ENCODE assay signal across 37 cellular contexts in the genomic region with DNA sequence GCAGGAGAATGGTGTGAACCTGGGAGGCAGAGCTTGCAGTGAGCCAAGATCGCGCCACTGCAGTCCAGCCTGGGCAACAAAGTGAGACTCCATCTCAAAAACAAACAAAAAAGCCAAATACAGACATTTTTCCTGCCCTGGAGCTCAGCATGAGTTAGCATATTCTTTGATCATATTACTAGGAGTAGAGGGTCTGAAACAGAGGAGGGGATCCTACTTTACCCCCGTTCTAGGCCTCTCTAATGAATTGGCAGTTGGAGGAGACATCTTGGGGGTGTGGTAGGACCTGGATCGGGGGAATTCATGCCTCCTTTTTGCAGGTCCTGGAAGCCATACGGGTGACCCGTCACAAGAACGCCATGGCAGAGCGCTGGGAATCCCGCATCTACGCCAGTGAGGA. TPM values are rescaled to one million over a fixed set of nuclear protein-coding genes. Genes with fewer than 3 reads are reported as not detected.
"Had no signal": no experiment of that assay in that cellular context is flagged by ENCODE, and none has a peak within 500 bp of the region (broad histone marks: within the 10 kb centered on the region; RNA-seq: fewer than 3 reads in every experiment).

No MANE protein-coding gene starts in this region.

- DNase-seq: activated B cell treated with CpG ODN at 0.5 μM for 24 hours; activated CD4-positive, alpha-beta memory T cell treated with anti-CD3 and anti-CD28 coated beads for 36 hours; activated CD4-positive, alpha-beta T cell treated with anti-CD3 and anti-CD28 coated beads for 4 hours; activated CD4-positive, alpha-beta T cell treated with anti-CD3 and anti-CD28 coated beads, Interleukin-2, amount 10 ng/mL, durations not matched to agents 24 days and 14 days; activated CD4-positive, alpha-beta T cell treated with anti-CD3 and anti-CD28 coated beads, Interleukin-2, amount 50 U/mL, for 1 hour; activated CD4-positive, alpha-beta T cell treated with anti-CD3 and anti-CD28 coated beads, Interleukin-2, amount 50 U/mL, for 4 hours; activated CD4-positive, CD25-positive, alpha-beta regulatory T cell treated with anti-CD3 and anti-CD28 coated beads, Interleukin-2, amount 50 U/mL, for 72 hours; activated CD8-positive, alpha-beta memory T cell treated with anti-CD3 and anti-CD28 coated beads, Interleukin-2, amount 50 U/mL, for 4 hours; activated CD8-positive, alpha-beta T cell treated with anti-CD3 and anti-CD28 coated beads for 36 hours; activated effector memory CD4-positive, alpha-beta T cell treated with anti-CD3 and anti-CD28 coated beads, Interleukin-2, amount 50 U/mL, for 16 hours; activated gamma-delta T cell treated with Interleukin-2 at 50 U/mL for 16 hours; activated naive CD4-positive, alpha-beta T cell; activated naive CD4-positive, alpha-beta T cell treated with anti-CD3 and anti-CD28 coated beads for 36 hours; activated naive CD4-positive, alpha-beta T cell treated with anti-CD3 and anti-CD28 coated beads, Interleukin-2, amount 50 U/mL, for 16 hours; activated naive CD8-positive, alpha-beta T cell treated with anti-CD3 and anti-CD28 coated beads for 36 hours; activated T-cell treated with anti-CD3 and anti-CD28 coated beads for 4 hours; activated T-cell treated with anti-CD3 and anti-CD28 coated beads, Interleukin-2, amount 50 U/mL, for 1 hour; activated T-cell treated with anti-CD3 and anti-CD28 coated beads, Interleukin-2, amount 50 U/mL, for 4 hours; activated T-cell treated with anti-CD3 and anti-CD28 coated beads, Interleukin-2, amount 50 U/mL, for 72 hours; adrenal gland; amniotic stem cell; aorta; body of pancreas; brain microvascular endothelial cell; central memory CD4-positive, alpha-beta T cell; T-helper 2 cell; T-helper 9 cell had no signal

- FAIRE-seq: astrocyte, colon, TTC549 had no signal

- H3K9me3 ChIP-seq: adrenal gland, body of pancreas had no signal

- H3K27ac ChIP-seq: adrenal gland, body of pancreas, brain microvascular endothelial cell, breast epithelium, VCaP had no signal

- ATAC-seq: activated CD8-positive, alpha-beta T cell treated with anti-CD3 and anti-CD28 coated beads for 36 hours; activated naive CD4-positive, alpha-beta T cell treated with anti-CD3 and anti-CD28 coated beads, Interleukin-2, amount 50 U/mL, for 72 hours; activated T-cell treated with anti-CD3 and anti-CD28 coated beads, Interleukin-2, amount 50 U/mL, for 4 hours; activated T-cell treated with anti-CD3 and anti-CD28 coated beads, Interleukin-2, amount 50 U/mL, for 72 hours; activated T-helper 17 cell treated with anti-CD3 and anti-CD28 coated beads, Interleukin-2, amount 50 U/mL, for 72 hours; body of pancreas had no signal

- H3K4me3 ChIP-seq: adrenal gland, body of pancreas, breast epithelium had no signal

- H3K36me3 ChIP-seq: adrenal gland, brain microvascular endothelial cell, breast epithelium had no signal

- H3K27me3 ChIP-seq: adrenal gland, body of pancreas, brain microvascular endothelial cell, breast epithelium had no signal

- H3K4me1 ChIP-seq: adrenal gland, body of pancreas, breast epithelium had no signal

RNA-seq across cellular contexts. Expression of a gene that starts 12.3 kb away (rescaled TPM):
- total RNA-seq: activated B cell treated with CpG ODN at 0.5 μM for 24 hours; activated CD4-positive, alpha-beta memory T cell treated with anti-CD3 and anti-CD28 coated beads for 36 hours; activated CD4-positive, alpha-beta T cell treated with anti-CD3 and anti-CD28 coated beads, Interleukin-2, amount 10 ng/mL, durations not matched to agents 24 days and 14 days; activated CD8-positive, alpha-beta memory T cell treated with anti-CD3 and anti-CD28 coated beads for 36 hours; activated CD8-positive, alpha-beta T cell treated with anti-CD3 and anti-CD28 coated beads for 36 hours; activated naive CD4-positive, alpha-beta T cell treated with anti-CD3 and anti-CD28 coated beads for 36 hours; activated T-cell treated with anti-CD3 and anti-CD28 coated beads, Interleukin-2, amount 50 U/mL, for 72 hours; activated T-helper 1 cell treated with anti-CD3 and anti-CD28 coated beads, Interleukin-12 subunit alpha, Interleukin-12 subunit beta, Interleukin-2, Interleukin-4 antibody, amounts not matched to agents 30 ng/mL and 10 ng/mL and 1 ng/mL, durations not matched to agents 14 hours and 24 hours and 36 hours; cardiac septum had no signal

RNA-seq across cellular contexts. Expression of a gene that starts 54.4 kb away (rescaled TPM):
- total RNA-seq: activated B cell treated with CpG ODN at 0.5 μM for 24 hours; activated CD4-positive, alpha-beta T cell treated with anti-CD3 and anti-CD28 coated beads, Interleukin-2, amount 10 ng/mL, durations not matched to agents 24 days and 14 days; activated naive CD8-positive, alpha-beta T cell treated with anti-CD3 and anti-CD28 coated beads for 36 hours had no signal

RNA-seq across cellular contexts. Expression of a gene that starts 58.6 kb away (rescaled TPM):
- total RNA-seq: activated B cell treated with CpG ODN at 0.5 μM for 24 hours; activated CD4-positive, alpha-beta memory T cell treated with anti-CD3 and anti-CD28 coated beads for 36 hours; activated CD4-positive, alpha-beta T cell treated with anti-CD3 and anti-CD28 coated beads, Interleukin-2, amount 10 ng/mL, durations not matched to agents 24 days and 14 days; activated CD8-positive, alpha-beta memory T cell treated with anti-CD3 and anti-CD28 coated beads for 36 hours; activated CD8-positive, alpha-beta T cell treated with anti-CD3 and anti-CD28 coated beads for 36 hours; activated naive CD4-positive, alpha-beta T cell treated with anti-CD3 and anti-CD28 coated beads for 36 hours; activated naive CD4-positive, alpha-beta T cell treated with anti-CD3 and anti-CD28 coated beads, Interleukin-2, amount 50 U/mL, for 72 hours; activated naive CD8-positive, alpha-beta T cell treated with anti-CD3 and anti-CD28 coated beads for 36 hours; activated T-cell treated with anti-CD3 and anti-CD28 coated beads, Interleukin-2, amount 50 U/mL, for 72 hours; activated T-helper 1 cell treated with anti-CD3 and anti-CD28 coated beads, Interleukin-12 subunit alpha, Interleukin-12 subunit beta, Interleukin-2, Interleukin-4 antibody, amounts not matched to agents 30 ng/mL and 10 ng/mL and 1 ng/mL, durations not matched to agents 14 hours and 24 hours and 36 hours; activated T-helper 17 cell treated with anti-CD3 and anti-CD28 coated beads, Interleukin-2, amount 50 U/mL, for 72 hours; aorta; body of pancreas; cardiac septum had no signal
- polyA plus RNA-seq: aorta had no signal
